10 cellular contexts compared by ENCODE assay signal in genomic region chr18:71398530-71398929, GRCh38.
DNase-seq lines count a peak whose midpoint lies in the region; ATAC-seq and TF ChIP-seq lines count a peak whose summit lies in the region.
"Had no signal": no experiment of that assay in that cellular context is flagged by ENCODE, and none has a peak within 500 bp of the region (broad histone marks: within the 10 kb centered on the region; RNA-seq: fewer than 3 reads in every experiment).

No MANE protein-coding gene starts in this region.

- no peaks in the 10 kb centered on the region for H3K79me2 ChIP-seq in PC-9 (ENCODE audit: low read depth)

- BruUV-seq in PC-9 (replicated peaks; lab: Mats Ljungman, UMichigan): no TSS peak

- no peaks in the 10 kb centered on the region for H4K20me1 ChIP-seq in PC-9 (ENCODE audit: insufficient read depth)

- TF ChIP-seq CTCF in cardiac muscle cell (IDR thresholded peaks at IDR 0.05; ENCODE audit: low read depth, low read length) (peak; percentile 43), right atrium auricular region (IDR thresholded peaks at IDR 0.05) (no peak), PC-9 (conservative IDR thresholded peaks at IDR 0.05) (peak; percentile 35; the same call in 1 of the 2 replicates), foreskin keratinocyte (conservative IDR thresholded peaks at IDR 0.05) (no peak)

- DNase-seq in cardiac muscle cell (ENCODE audit: low read depth in 1 of 2, low spot score in 1 of 2) (peak; percentile 50 to 72), right atrium auricular region (ENCODE audit: low spot score) (no peak), PC-9 (no peak), foreskin melanocyte (peak; percentile 1), HUDEP-2 (lab: John Stamatoyannopoulos, UW; ENCODE audit: unreplicated experiment in 76 of 76) (no peak), foreskin keratinocyte (no peak)
- no peak for DNase-seq in central memory CD4-positive, alpha-beta T cell
- DNase-seq: tibial artery had no signal

- no peaks in the 10 kb centered on the region for H3K9me3 ChIP-seq in cardiac muscle cell (ENCODE audit: low read depth)
- no peaks in the 10 kb centered on the region for H3K9me3 ChIP-seq in right atrium auricular region
- no peaks in the 10 kb centered on the region for H3K9me3 ChIP-seq in PC-9 (ENCODE audit: insufficient read depth, low read depth)
- H3K9me3 ChIP-seq: SJSA1, tibial artery had no signal

- no peaks in the 10 kb centered on the region for H3K27me3 ChIP-seq in cardiac muscle cell
- H3K27me3 ChIP-seq in right atrium auricular region: no peaks in the 10 kb centered on the region
- H3K27me3 ChIP-seq in PC-9 (ENCODE audit: insufficient read depth, low read depth): no peaks in the 10 kb centered on the region
- H3K27me3 ChIP-seq in foreskin keratinocyte: no peaks in the 10 kb centered on the region
- H3K27me3 ChIP-seq: SJSA1, tibial artery had no signal

- no peak for ATAC-seq in esophagus mucosa
- no peak for ATAC-seq in foreskin keratinocyte

- H3K9me2 ChIP-seq in PC-9 (ENCODE audit: insufficient read depth): no peaks in the 10 kb centered on the region

- H2AFZ ChIP-seq in PC-9: no peak overlapping the region

- H3K36me3 ChIP-seq in cardiac muscle cell (no peaks in the 10 kb centered on the region), right atrium auricular region (no peaks in the 10 kb centered on the region), PC-9 (ENCODE audit: low read depth) (no peaks in the 10 kb centered on the region)
- H3K36me3 ChIP-seq: SJSA1, tibial artery had no signal

- POLR2A ChIA-PET in PC-9 (lab: Charles Lee; ENCODE audit: unreplicated experiment): no interaction called here

- H3K4me2 ChIP-seq in PC-9: no peak overlapping the region

- H3K27ac ChIP-seq in cardiac muscle cell: no peak overlapping the region
- no peak overlapping the region for H3K27ac ChIP-seq in right atrium auricular region
- H3K27ac ChIP-seq in PC-9: no peak overlapping the region
- H3K27ac ChIP-seq in foreskin keratinocyte: no peak overlapping the region
- H3K27ac ChIP-seq: SJSA1, tibial artery had no signal

- no peaks in the 10 kb centered on the region for H3K4me1 ChIP-seq in cardiac muscle cell (ENCODE audit: low read depth)
- no peaks in the 10 kb centered on the region for H3K4me1 ChIP-seq in right atrium auricular region
- H3K4me1 ChIP-seq in PC-9 (replicated peaks; ENCODE audit: insufficient read depth): no peaks in the 10 kb centered on the region
- H3K4me1 ChIP-seq in foreskin keratinocyte: no peaks in the 10 kb centered on the region
- H3K4me1 ChIP-seq: SJSA1, tibial artery had no signal

- CTCF ChIA-PET in PC-9 (lab: Charles Lee): no interaction called here

- H3K4me3 ChIP-seq in cardiac muscle cell (no peak overlapping the region), right atrium auricular region (no peak overlapping the region), PC-9 (no peak overlapping the region)
- H3K4me3 ChIP-seq: SJSA1, tibial artery had no signal

- intact Hi-C loops in PC-9 (cut with micrococcal nuclease; ENCODE audit: unreplicated experiment): no loop called here

- H3F3A ChIP-seq in PC-9 (ENCODE audit: insufficient read depth, low read depth): no peaks in the 10 kb centered on the region

Comparison
In these comparisons a context has a peak if more than half of its experiments do, and no peak if none do; other contexts are left out.
1. DNase-seq: peak in cardiac muscle cell (2 of 2) and foreskin melanocyte (single experiment); none in right atrium auricular region (single experiment), PC-9 (0 of 2), HUDEP-2 (0 of 76), central memory CD4-positive, alpha-beta T cell (single experiment) and foreskin keratinocyte (0 of 2).
2. CTCF ChIP-seq: peak in cardiac muscle cell (single experiment) and PC-9 (single experiment); none in right atrium auricular region (0 of 2) and foreskin keratinocyte (single experiment).